Comparison of ENCODE assay signal across 22 cellular contexts in the genomic region with DNA sequence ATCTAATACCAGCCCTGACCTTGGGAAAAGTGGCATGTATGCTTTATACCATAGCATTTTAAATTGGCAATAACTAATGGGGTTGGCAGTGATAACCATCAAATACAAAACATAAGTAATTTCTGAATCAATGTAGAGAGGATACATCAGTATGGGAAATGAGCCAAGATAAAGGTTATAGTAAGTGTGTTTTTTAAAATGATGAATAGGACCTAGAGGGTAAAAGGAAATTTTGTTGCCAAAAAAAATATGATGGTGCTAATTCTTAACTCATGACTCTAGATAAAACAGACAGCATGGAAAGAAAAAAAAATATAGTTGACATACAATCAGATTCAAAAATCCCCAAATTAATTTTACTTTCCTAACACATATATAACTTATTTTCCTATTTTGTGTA.
"Had no signal": no experiment of that assay in that cellular context is flagged by ENCODE, and none has a peak within 500 bp of the region (broad histone marks: within the 10 kb centered on the region; RNA-seq: fewer than 3 reads in every experiment).

No MANE protein-coding gene starts in this region.

- H3K9me3 ChIP-seq: Peyer's patch, SJCRH30 had no signal

- H3K27me3 ChIP-seq: cardiac muscle cell, Peyer's patch, SJCRH30 had no signal

- DNase-seq: activated CD4-positive, alpha-beta T cell treated with anti-CD3 and anti-CD28 coated beads for 4 hours; activated CD8-positive, alpha-beta memory T cell treated with anti-CD3 and anti-CD28 coated beads, Interleukin-2, amount 50 U/mL, for 4 hours; activated CD8-positive, alpha-beta T cell treated with anti-CD3 and anti-CD28 coated beads for 36 hours; activated gamma-delta T cell treated with Interleukin-2 at 50 U/mL for 16 hours; activated naive CD4-positive, alpha-beta T cell treated with anti-CD3 and anti-CD28 coated beads, Interleukin-2, amount 10 ng/mL, durations not matched to agents 7 days and 5 days; activated naive CD8-positive, alpha-beta T cell treated with anti-CD3 and anti-CD28 coated beads for 36 hours; activated T-cell treated with anti-CD3 and anti-CD28 coated beads, Interleukin-2, amount 50 U/mL, for 72 hours; NCI-H1105 treated with DMSO at 0.1 percent for 48 hours; NCI-H1436 treated with DMSO at 0.1 percent for 48 hours; NCI-H187; NCI-H2081; NCI-H510A treated with DMSO at 0.1 percent for 48 hours; NCI-H69; NK-92 treated with Interleukin-12 subunit alpha and Interleukin-12 subunit beta, amount 100 ng/mL, for 24 hours; Peyer's patch; Right ventricle myocardium superior; SJCRH30 had no signal

- H3K4me3 Mint-ChIP-seq: activated CD8-positive, alpha-beta T cell treated with anti-CD3 and anti-CD28 coated beads for 36 hours; activated naive CD4-positive, alpha-beta T cell treated with anti-CD3 and anti-CD28 coated beads, Interleukin-2, amount 10 ng/mL, durations not matched to agents 7 days and 5 days; activated naive CD8-positive, alpha-beta T cell treated with anti-CD3 and anti-CD28 coated beads for 36 hours; activated T-cell treated with anti-CD3 and anti-CD28 coated beads, Interleukin-2, amount 50 U/mL, for 72 hours; T-helper 1 cell treated with Interleukin-12 subunit alpha and Interleukin-12 subunit beta and Interleukin-4 antibody, amounts not matched to agents 30 μg/mL and 1 μg/mL, for 36 hours had no signal

- H3K27ac ChIP-seq: cardiac muscle cell, Peyer's patch, RWPE1, SJCRH30 had no signal

- H3K36me3 ChIP-seq: cardiac muscle cell, Peyer's patch, SJCRH30 had no signal

- H3K4me1 ChIP-seq: Peyer's patch, SJCRH30 had no signal

- H3K36me3 Mint-ChIP-seq: activated naive CD4-positive, alpha-beta T cell treated with anti-CD3 and anti-CD28 coated beads, Interleukin-2, amount 10 ng/mL, durations not matched to agents 7 days and 5 days; activated naive CD8-positive, alpha-beta T cell treated with anti-CD3 and anti-CD28 coated beads for 36 hours had no signal

- H3K9me3 Mint-ChIP-seq: activated naive CD4-positive, alpha-beta T cell treated with anti-CD3 and anti-CD28 coated beads, Interleukin-2, amount 10 ng/mL, durations not matched to agents 7 days and 5 days; T-helper 1 cell treated with Interleukin-12 subunit alpha and Interleukin-12 subunit beta and Interleukin-4 antibody, amounts not matched to agents 30 μg/mL and 1 μg/mL, for 36 hours had no signal

- H3K4me3 ChIP-seq: cardiac muscle cell, Peyer's patch, SJCRH30 had no signal

- H3K27me3 Mint-ChIP-seq: activated CD8-positive, alpha-beta T cell treated with anti-CD3 and anti-CD28 coated beads for 36 hours; activated naive CD4-positive, alpha-beta T cell treated with anti-CD3 and anti-CD28 coated beads, Interleukin-2, amount 10 ng/mL, durations not matched to agents 7 days and 5 days; activated naive CD8-positive, alpha-beta T cell treated with anti-CD3 and anti-CD28 coated beads for 36 hours had no signal

- H3K27ac Mint-ChIP-seq: activated CD8-positive, alpha-beta T cell treated with anti-CD3 and anti-CD28 coated beads for 36 hours; activated naive CD4-positive, alpha-beta T cell treated with anti-CD3 and anti-CD28 coated beads, Interleukin-2, amount 10 ng/mL, durations not matched to agents 7 days and 5 days; activated naive CD8-positive, alpha-beta T cell treated with anti-CD3 and anti-CD28 coated beads for 36 hours; activated T-cell treated with anti-CD3 and anti-CD28 coated beads, Interleukin-2, amount 50 U/mL, for 72 hours; activated T-helper 2 cell treated with anti-CD3 and anti-CD28 coated beads, Interferon-gamma antibody, Interleukin-2, Interleukin-4, amounts not matched to agents 10 μg/mL and 5 μg/mL and 100 μg/mL, durations not matched to agents 14 hours and 24 hours and 36 hours; T-helper 1 cell treated with Interleukin-12 subunit alpha and Interleukin-12 subunit beta and Interleukin-4 antibody, amounts not matched to agents 30 μg/mL and 1 μg/mL, for 36 hours had no signal

- H3K4me1 Mint-ChIP-seq: activated naive CD4-positive, alpha-beta T cell treated with anti-CD3 and anti-CD28 coated beads, Interleukin-2, amount 10 ng/mL, durations not matched to agents 7 days and 5 days; activated naive CD8-positive, alpha-beta T cell treated with anti-CD3 and anti-CD28 coated beads for 36 hours had no signal

- ATAC-seq: activated CD4-positive, CD25-positive, alpha-beta regulatory T cell treated with anti-CD3 and anti-CD28 coated beads, Interleukin-2, amount 50 U/mL, for 24 hours; activated CD8-positive, alpha-beta T cell treated with anti-CD3 and anti-CD28 coated beads for 36 hours; activated T-cell treated with anti-CD3 and anti-CD28 coated beads, Interleukin-2, amount 50 U/mL, for 72 hours had no signal
